ENCODE assay signal across 9 cellular contexts in the genomic region with DNA sequence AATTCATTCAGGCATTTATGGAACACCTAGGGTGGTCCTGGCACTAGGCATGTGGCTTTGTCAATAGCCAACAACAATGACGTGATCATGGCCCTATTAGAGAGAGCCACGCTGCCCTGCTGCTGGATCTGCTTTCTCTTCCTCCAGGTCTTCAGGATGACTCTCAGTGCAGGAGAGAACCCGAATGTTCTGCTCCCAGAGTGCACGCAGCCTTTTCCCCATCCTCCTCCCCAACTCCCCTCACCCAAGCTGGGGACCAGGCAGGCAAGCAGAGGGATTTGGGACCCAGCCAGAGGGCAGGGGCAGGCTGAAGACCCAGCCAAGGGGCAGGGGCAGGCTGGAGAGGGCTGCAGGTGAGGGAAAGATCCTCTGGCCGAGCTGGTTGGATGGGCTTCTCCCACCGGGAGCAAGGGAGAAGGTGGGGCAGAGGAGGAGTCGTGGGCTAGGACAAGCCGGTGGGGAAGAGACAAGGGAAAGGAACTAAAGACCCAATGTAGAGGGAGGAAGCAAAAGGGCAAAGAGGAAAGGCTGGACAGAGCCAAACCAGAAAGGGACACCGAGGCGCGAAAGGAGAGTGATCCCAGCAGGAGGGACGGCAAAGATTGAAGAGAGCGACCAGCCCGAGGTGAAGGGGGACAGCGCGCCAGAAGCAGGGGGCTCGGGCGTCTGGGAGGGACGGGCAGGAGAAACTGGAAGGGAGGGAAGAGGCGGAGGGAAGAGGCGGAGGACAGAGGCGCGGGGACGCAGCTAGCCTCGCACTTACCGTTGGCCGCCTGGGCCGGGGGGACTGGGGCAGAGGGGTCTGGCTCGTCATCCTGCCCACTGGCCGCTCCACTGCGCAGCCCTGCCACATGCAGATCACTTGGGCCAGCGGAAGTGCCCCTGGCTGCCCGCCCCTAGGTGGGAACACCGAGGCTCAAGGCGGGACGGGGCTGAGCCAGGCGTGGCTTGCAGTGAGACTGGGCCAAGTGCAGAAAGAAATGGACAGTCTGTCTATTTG. TPM values are rescaled to one million over a fixed set of nuclear protein-coding genes. Genes with fewer than 3 reads are reported as not detected.
DNase-seq lines count a peak whose midpoint lies in the region; ATAC-seq and TF ChIP-seq lines count a peak whose summit lies in the region.
"Had no signal": no experiment of that assay in that cellular context is flagged by ENCODE, and none has a peak within 500 bp of the region (broad histone marks: within the 10 kb centered on the region; RNA-seq: fewer than 3 reads in every experiment).

A gene with protein sequence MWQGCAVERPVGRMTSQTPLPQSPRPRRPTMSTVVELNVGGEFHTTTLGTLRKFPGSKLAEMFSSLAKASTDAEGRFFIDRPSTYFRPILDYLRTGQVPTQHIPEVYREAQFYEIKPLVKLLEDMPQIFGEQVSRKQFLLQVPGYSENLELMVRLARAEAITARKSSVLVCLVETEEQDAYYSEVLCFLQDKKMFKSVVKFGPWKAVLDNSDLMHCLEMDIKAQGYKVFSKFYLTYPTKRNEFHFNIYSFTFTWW (minus strand): TSS at position 880 of the 1,000 bp plus-strand sequence. CDS start 27 bp downstream, at position 853.

- H3K27me3 ChIP-seq in adrenal gland, result no peaks in the 10 kb centered on the region
- H3K27me3 ChIP-seq in iPS-15b (ENCODE audit: control insufficient read depth, insufficient read depth, low read length), result no peaks in the 10 kb centered on the region
- H3K27me3 ChIP-seq in stomach smooth muscle (ENCODE audit: control insufficient read depth in 1 of 2, insufficient read depth in 2 of 2, low read length in 2 of 2), result no peaks in the 10 kb centered on the region

- no peak within 1 kb of the TSS for H3K27ac Mint-ChIP-seq in stimulated activated memory B cell treated with anti-CD40 and anti-IgM and Interleukin-4, amounts not matched to agents 10 μg/mL and 1 μg/mL and 100 μg/mL, for 72 hours
- H3K27ac Mint-ChIP-seq: memory B cell had no signal

- peaks cover 10 to 13% of the 10 kb centered on the region in 2 donors for H3K4me1 ChIP-seq in adrenal gland (replicated peaks in 1 of 2)
- H3K4me1 ChIP-seq in iPS-15b (ENCODE audit: control insufficient read depth, insufficient read depth, low read length), result peaks cover 6% of the 10 kb centered on the region
- peaks cover 10% of the 10 kb centered on the region for H3K4me1 ChIP-seq in stomach smooth muscle (ENCODE audit: control insufficient read depth, insufficient read depth, low read length)

- TF ChIP-seq EP300 in Ishikawa (IDR thresholded peaks at IDR 0.05; ENCODE audit: borderline replicate concordance), result no peak

- H3K27ac ChIP-seq in adrenal gland (peak within 1 kb of the TSS; percentile 9 to 88 (median 72)), stomach smooth muscle (ENCODE audit: low read length) (peak within 1 kb of the TSS; percentile 67)

- no peak for TF ChIP-seq RAD21 in Ishikawa (IDR thresholded peaks at IDR 0.05; ENCODE audit: low read depth)

- H3K36me3 ChIP-seq in adrenal gland (replicated peaks in 1 of 2) (no peaks in the 10 kb centered on the region), iPS-15b (ENCODE audit: control insufficient read depth, insufficient read depth, low read length) (no peaks in the 10 kb centered on the region), stomach smooth muscle (ENCODE audit: control insufficient read depth in 2 of 2, insufficient read depth in 2 of 2, low read length in 2 of 2) (no peaks in the 10 kb centered on the region)

- peak within 1 kb of the TSS; percentile 87 for H3K9ac ChIP-seq in iPS-15b (ENCODE audit: low read depth, low read length)
- H3K9ac ChIP-seq in stomach smooth muscle (ENCODE audit: low read length in 2 of 2), result peak within 1 kb of the TSS; percentile 69 to 79

- peaks cover 28% of the 10 kb centered on the region for H3K27me3 Mint-ChIP-seq in stimulated activated memory B cell treated with anti-CD40 and anti-IgM and Interleukin-4, amounts not matched to agents 10 μg/mL and 1 μg/mL and 100 μg/mL, for 72 hours

- intact Hi-C loops in adrenal gland (cut with DNase I), result no loop called here

- no peaks in the 10 kb centered on the region for H3K9me3 Mint-ChIP-seq in stimulated activated memory B cell treated with anti-CD40 and anti-IgM and Interleukin-4, amounts not matched to agents 10 μg/mL and 1 μg/mL and 100 μg/mL, for 72 hours

- no peaks in the 10 kb centered on the region for H3K9me3 ChIP-seq in adrenal gland (replicated peaks in 1 of 3)
- no peaks in the 10 kb centered on the region for H3K9me3 ChIP-seq in iPS-15b (ENCODE audit: control insufficient read depth, insufficient read depth, low read length)
- no peaks in the 10 kb centered on the region for H3K9me3 ChIP-seq in stomach smooth muscle (ENCODE audit: control insufficient read depth in 2 of 2, low read length in 2 of 2)

- no peak within 1 kb of the TSS for H3K4me3 Mint-ChIP-seq in stimulated activated memory B cell treated with anti-CD40 and anti-IgM and Interleukin-4, amounts not matched to agents 10 μg/mL and 1 μg/mL and 100 μg/mL, for 72 hours
- H3K4me3 Mint-ChIP-seq: memory B cell had no signal

- H3K4me1 Mint-ChIP-seq in stimulated activated memory B cell treated with anti-CD40 and anti-IgM and Interleukin-4, amounts not matched to agents 10 μg/mL and 1 μg/mL and 100 μg/mL, for 72 hours, result peaks cover 10% of the 10 kb centered on the region

- DNase-seq in adrenal gland (peak; percentile 55 to 84 (median 73)), NCI-H1694 treated with DMSO at 0.1 percent for 48 hours (lab: John Stamatoyannopoulos, UW) (no peak), hippocampal formation (lab: John Stamatoyannopoulos, UW) (no peak)

- peak within 1 kb of the TSS; percentile 2 to 54 (median 36) for H3K4me3 ChIP-seq in adrenal gland
- H3K4me3 ChIP-seq in iPS-15b (ENCODE audit: low read depth, low read length), result peak within 1 kb of the TSS; percentile 60
- peak within 1 kb of the TSS; percentile 73 to 79 for H3K4me3 ChIP-seq in stomach smooth muscle (ENCODE audit: low read length in 2 of 2)

- no peaks in the 10 kb centered on the region for H3K36me3 Mint-ChIP-seq in stimulated activated memory B cell treated with anti-CD40 and anti-IgM and Interleukin-4, amounts not matched to agents 10 μg/mL and 1 μg/mL and 100 μg/mL, for 72 hours
- H3K36me3 Mint-ChIP-seq: memory B cell had no signal

- TF ChIP-seq POLR2A in adrenal gland (IDR thresholded peaks at IDR 0.05), result peak; percentile 66 to 79

- WGBS in adrenal gland, 4 donors, result 8 to 14% (median 13%) methylated on average over 30 to 37 of the region's 37 CpGs

- ATAC-seq in HG03280 (IDR thresholded peaks at IDR 0.05; ENCODE audit: unreplicated experiment), result no peak
- ATAC-seq in stimulated activated memory B cell treated with anti-CD40 and anti-IgM and Interleukin-4, amounts not matched to agents 10 μg/mL and 1 μg/mL and 100 μg/mL, for 72 hours, result no peak

- peak in 1 of 6 experiments; percentile 8 for TF ChIP-seq CTCF in adrenal gland (IDR thresholded peaks at IDR 0.05)

TF ChIP-seq in Ishikawa, 13 proteins besides CTCF, POLR2A, EP300 and RAD21:
- no peak for TF ChIP-seq CEBPB (IDR thresholded peaks at IDR 0.05)
- peak; percentile 92 for TF ChIP-seq ZBTB7A (IDR thresholded peaks at IDR 0.05; ENCODE audit: low read depth)
- no peak for TF ChIP-seq FOXM1 (IDR thresholded peaks at IDR 0.05; ENCODE audit: borderline replicate concordance, low read depth)
- TF ChIP-seq, protein P1, sequence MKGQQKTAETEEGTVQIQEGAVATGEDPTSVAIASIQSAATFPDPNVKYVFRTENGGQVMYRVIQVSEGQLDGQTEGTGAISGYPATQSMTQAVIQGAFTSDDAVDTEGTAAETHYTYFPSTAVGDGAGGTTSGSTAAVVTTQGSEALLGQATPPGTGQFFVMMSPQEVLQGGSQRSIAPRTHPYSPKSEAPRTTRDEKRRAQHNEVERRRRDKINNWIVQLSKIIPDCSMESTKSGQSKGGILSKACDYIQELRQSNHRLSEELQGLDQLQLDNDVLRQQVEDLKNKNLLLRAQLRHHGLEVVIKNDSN (IDR thresholded peaks at IDR 0.05), result no peak
- no peak for TF ChIP-seq TCF12 (IDR thresholded peaks at IDR 0.05; ENCODE audit: low read depth)
- TF ChIP-seq CREB1 (IDR thresholded peaks at IDR 0.05; ENCODE audit: low read depth), result no peak
- TF ChIP-seq, protein P2, sequence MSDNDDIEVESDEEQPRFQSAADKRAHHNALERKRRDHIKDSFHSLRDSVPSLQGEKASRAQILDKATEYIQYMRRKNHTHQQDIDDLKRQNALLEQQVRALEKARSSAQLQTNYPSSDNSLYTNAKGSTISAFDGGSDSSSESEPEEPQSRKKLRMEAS (IDR thresholded peaks at IDR 0.05), result peak; percentile 78
- TF ChIP-seq, protein P3, sequence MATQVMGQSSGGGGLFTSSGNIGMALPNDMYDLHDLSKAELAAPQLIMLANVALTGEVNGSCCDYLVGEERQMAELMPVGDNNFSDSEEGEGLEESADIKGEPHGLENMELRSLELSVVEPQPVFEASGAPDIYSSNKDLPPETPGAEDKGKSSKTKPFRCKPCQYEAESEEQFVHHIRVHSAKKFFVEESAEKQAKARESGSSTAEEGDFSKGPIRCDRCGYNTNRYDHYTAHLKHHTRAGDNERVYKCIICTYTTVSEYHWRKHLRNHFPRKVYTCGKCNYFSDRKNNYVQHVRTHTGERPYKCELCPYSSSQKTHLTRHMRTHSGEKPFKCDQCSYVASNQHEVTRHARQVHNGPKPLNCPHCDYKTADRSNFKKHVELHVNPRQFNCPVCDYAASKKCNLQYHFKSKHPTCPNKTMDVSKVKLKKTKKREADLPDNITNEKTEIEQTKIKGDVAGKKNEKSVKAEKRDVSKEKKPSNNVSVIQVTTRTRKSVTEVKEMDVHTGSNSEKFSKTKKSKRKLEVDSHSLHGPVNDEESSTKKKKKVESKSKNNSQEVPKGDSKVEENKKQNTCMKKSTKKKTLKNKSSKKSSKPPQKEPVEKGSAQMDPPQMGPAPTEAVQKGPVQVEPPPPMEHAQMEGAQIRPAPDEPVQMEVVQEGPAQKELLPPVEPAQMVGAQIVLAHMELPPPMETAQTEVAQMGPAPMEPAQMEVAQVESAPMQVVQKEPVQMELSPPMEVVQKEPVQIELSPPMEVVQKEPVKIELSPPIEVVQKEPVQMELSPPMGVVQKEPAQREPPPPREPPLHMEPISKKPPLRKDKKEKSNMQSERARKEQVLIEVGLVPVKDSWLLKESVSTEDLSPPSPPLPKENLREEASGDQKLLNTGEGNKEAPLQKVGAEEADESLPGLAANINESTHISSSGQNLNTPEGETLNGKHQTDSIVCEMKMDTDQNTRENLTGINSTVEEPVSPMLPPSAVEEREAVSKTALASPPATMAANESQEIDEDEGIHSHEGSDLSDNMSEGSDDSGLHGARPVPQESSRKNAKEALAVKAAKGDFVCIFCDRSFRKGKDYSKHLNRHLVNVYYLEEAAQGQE (IDR thresholded peaks at IDR 0.05; ENCODE audit: low read depth), result peak; percentile 56
- TF ChIP-seq TEAD4 (IDR thresholded peaks at IDR 0.05), result no peak
- no peak for TF ChIP-seq YY1 (IDR thresholded peaks at IDR 0.05; ENCODE audit: low read depth)
TF ChIP-seq in Ishikawa: peak in this region for 3.

RNA-seq across cellular contexts. Expression of the gene that starts here (rescaled TPM):
- total RNA-seq in adrenal gland, result 10 to 100 TPM; 12.7 to 67.0 (median 30.6) TPM
- 10 to 100 TPM in 2 of 3 donors, 1 to 10 TPM in 1; 9.5 to 84.7 (median 19.6) TPM for polyA plus RNA-seq in adrenal gland

Comparison
In these comparisons a context has a peak if more than half of its experiments do, and no peak if none do; other contexts are left out.
1. DNase-seq: peak in adrenal gland (7 of 7); none in NCI-H1694 treated with DMSO at 0.1 percent for 48 hours (single experiment) and hippocampal formation (0 of 2).
2. Peak in every context shown above with its lines, with median percentiles within 50 percentile points of each other: H3K4me3 ChIP-seq.